ENCODE assay signal across 22 cellular contexts in the genomic region with DNA sequence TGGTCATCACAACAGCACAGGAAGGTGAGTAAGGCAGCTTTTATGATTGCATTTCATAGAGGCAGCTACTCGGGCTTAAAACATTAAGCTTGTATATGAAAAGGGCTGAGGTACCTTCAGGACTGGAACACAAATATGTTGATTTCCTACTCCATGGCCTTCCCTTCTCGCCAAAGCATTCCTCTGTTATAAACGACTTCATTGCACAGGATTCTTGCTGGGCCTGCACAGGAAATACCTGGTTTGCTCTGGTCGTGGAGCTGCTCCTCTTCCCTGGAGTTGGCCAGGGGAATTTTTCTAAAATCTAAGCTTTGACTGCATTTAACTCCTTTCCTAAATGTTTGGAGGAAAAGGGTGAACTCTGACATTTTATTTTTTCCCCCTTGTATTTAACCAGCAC. TPM values are rescaled to one million over a fixed set of nuclear protein-coding genes. Genes with fewer than 3 reads are reported as not detected.
"Had no signal": no experiment of that assay in that cellular context is flagged by ENCODE, and none has a peak within 500 bp of the region (broad histone marks: within the 10 kb centered on the region; RNA-seq: fewer than 3 reads in every experiment).

No MANE protein-coding gene starts in this region.

- H3K27me3 Mint-ChIP-seq: activated B cell treated with CpG ODN at 0.5 μM for 24 hours; activated CD4-positive, alpha-beta T cell treated with anti-CD3 and anti-CD28 coated beads, Interleukin-2, amount 10 ng/mL, durations not matched to agents 24 days and 14 days; brain; central memory CD8-positive, alpha-beta T cell; naive thymus-derived CD8-positive, alpha-beta T cell; stimulated activated memory B cell treated with anti-CD40 and anti-IgM and Interleukin-4, amounts not matched to agents 10 μg/mL and 1 μg/mL and 100 μg/mL, for 72 hours had no signal

- H3K27ac ChIP-seq: vagina had no signal

- DNase-seq: activated B cell treated with CpG ODN at 0.5 μM for 24 hours; activated CD4-positive, alpha-beta T cell treated with anti-CD3 and anti-CD28 coated beads, Interleukin-2, amount 10 ng/mL, durations not matched to agents 24 days and 14 days; activated CD8-positive, alpha-beta memory T cell treated with anti-CD3 and anti-CD28 coated beads, Interleukin-2, amount 50 U/mL, for 4 hours; activated CD8-positive, alpha-beta T cell treated with anti-CD3 and anti-CD28 coated beads, Interleukin-2, amount 10 ng/mL, durations not matched to agents 7 days and 5 days; activated gamma-delta T cell; activated T-cell treated with anti-CD3 and anti-CD28 coated beads, Interleukin-2, amount 50 U/mL, for 48 hours; effector memory CD4-positive, alpha-beta T cell; gastrocnemius medialis; heart left ventricle; left colon; mucosa of descending colon; naive thymus-derived CD8-positive, alpha-beta T cell; retina; stimulated activated CD4-positive, alpha-beta T cell treated with anti-CD3 and anti-CD28 coated beads, Interleukin-2, amount 100 ng/mL, for 48 hours; T-helper 2 cell; tibial artery had no signal

- H3K27me3 ChIP-seq: gastrocnemius medialis, heart left ventricle, tibial artery, vagina had no signal

- H3K36me3 Mint-ChIP-seq: activated naive CD4-positive, alpha-beta T cell treated with anti-CD3 and anti-CD28 coated beads, Interleukin-2, amount 50 U/mL, for 72 hours; naive thymus-derived CD8-positive, alpha-beta T cell had no signal

- H3K9me3 Mint-ChIP-seq: activated B cell treated with CpG ODN at 0.5 μM for 24 hours; activated CD4-positive, alpha-beta T cell treated with anti-CD3 and anti-CD28 coated beads, Interleukin-2, amount 10 ng/mL, durations not matched to agents 24 days and 14 days; activated naive CD4-positive, alpha-beta T cell treated with anti-CD3 and anti-CD28 coated beads, Interleukin-2, amount 50 U/mL, for 72 hours; brain; central memory CD8-positive, alpha-beta T cell; naive thymus-derived CD8-positive, alpha-beta T cell; stimulated activated memory B cell treated with anti-CD40 and anti-IgM and Interleukin-4, amounts not matched to agents 10 μg/mL and 1 μg/mL and 100 μg/mL, for 72 hours had no signal

- ATAC-seq: activated CD8-positive, alpha-beta T cell treated with anti-CD3 and anti-CD28 coated beads, Interleukin-2, amount 10 ng/mL, durations not matched to agents 7 days and 5 days; activated naive CD4-positive, alpha-beta T cell treated with anti-CD3 and anti-CD28 coated beads, Interleukin-2, amount 50 U/mL, for 72 hours; gastrocnemius medialis; heart left ventricle; left colon; mucosa of descending colon; naive thymus-derived CD8-positive, alpha-beta T cell; stimulated activated memory B cell treated with anti-CD40 and anti-IgM and Interleukin-4, amounts not matched to agents 10 μg/mL and 1 μg/mL and 100 μg/mL, for 72 hours had no signal

- H3K9me3 ChIP-seq: gastrocnemius medialis, heart left ventricle, mucosa of descending colon, tibial artery, vagina had no signal

- H3K36me3 ChIP-seq: gastrocnemius medialis, heart left ventricle, tibial artery, vagina had no signal

- H3K4me3 ChIP-seq: gastrocnemius medialis, heart left ventricle, lung, mucosa of descending colon, tibial artery, vagina had no signal

- H3K4me3 Mint-ChIP-seq: activated B cell treated with CpG ODN at 0.5 μM for 24 hours; activated CD4-positive, alpha-beta T cell treated with anti-CD3 and anti-CD28 coated beads, Interleukin-2, amount 10 ng/mL, durations not matched to agents 24 days and 14 days; activated CD8-positive, alpha-beta T cell treated with anti-CD3 and anti-CD28 coated beads, Interleukin-2, amount 10 ng/mL, durations not matched to agents 7 days and 5 days; brain; central memory CD8-positive, alpha-beta T cell; naive thymus-derived CD8-positive, alpha-beta T cell; stimulated activated memory B cell treated with anti-CD40 and anti-IgM and Interleukin-4, amounts not matched to agents 10 μg/mL and 1 μg/mL and 100 μg/mL, for 72 hours had no signal

- H3K27ac Mint-ChIP-seq: activated B cell treated with CpG ODN at 0.5 μM for 24 hours; activated CD4-positive, alpha-beta T cell treated with anti-CD3 and anti-CD28 coated beads, Interleukin-2, amount 10 ng/mL, durations not matched to agents 24 days and 14 days; activated CD8-positive, alpha-beta T cell treated with anti-CD3 and anti-CD28 coated beads, Interleukin-2, amount 10 ng/mL, durations not matched to agents 7 days and 5 days; activated naive CD4-positive, alpha-beta T cell treated with anti-CD3 and anti-CD28 coated beads, Interleukin-2, amount 50 U/mL, for 72 hours; naive thymus-derived CD8-positive, alpha-beta T cell; stimulated activated memory B cell treated with anti-CD40 and anti-IgM and Interleukin-4, amounts not matched to agents 10 μg/mL and 1 μg/mL and 100 μg/mL, for 72 hours had no signal

RNA-seq across cellular contexts. Expression of gene CHD9NB, which starts 51.1 kb away (rescaled TPM):
- total RNA-seq: activated B cell treated with CpG ODN at 0.5 μM for 24 hours; naive thymus-derived CD8-positive, alpha-beta T cell; vagina had no signal
- polyA plus RNA-seq: naive thymus-derived CD8-positive, alpha-beta T cell had no signal
